In the genomic region with DNA sequence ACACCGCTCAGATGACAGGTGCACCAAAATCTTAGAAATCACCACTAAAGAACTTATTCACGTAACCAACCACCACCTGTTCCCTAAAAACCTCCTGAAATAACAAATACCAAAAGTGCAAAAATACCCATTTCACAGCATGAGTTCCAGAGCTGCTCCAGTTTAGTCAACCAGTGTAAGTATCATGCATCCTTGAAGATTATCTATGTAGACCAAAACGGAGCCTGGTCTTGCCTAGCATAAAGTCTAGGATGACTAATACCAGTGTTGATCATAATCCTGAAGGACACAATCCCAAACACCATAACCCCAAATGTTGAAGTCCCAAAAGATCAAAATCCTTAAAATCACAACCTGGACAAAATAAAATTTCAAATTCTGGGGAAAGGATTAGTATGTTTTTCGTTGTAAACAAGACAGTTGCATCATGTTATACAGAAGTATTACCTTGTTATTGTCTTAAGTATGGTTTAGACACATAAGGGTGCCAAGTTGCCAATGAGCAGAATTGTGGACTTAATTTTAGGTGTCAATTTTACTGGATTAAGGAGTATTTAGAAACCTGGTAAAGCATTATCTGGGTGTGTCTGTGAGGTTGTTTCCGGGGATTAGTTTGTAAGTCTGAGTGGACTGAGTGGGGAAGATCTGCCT, we compare ENCODE assay signal across 22 cellular contexts.
"Had no signal": no experiment of that assay in that cellular context is flagged by ENCODE, and none has a peak within 500 bp of the region (broad histone marks: within the 10 kb centered on the region; RNA-seq: fewer than 3 reads in every experiment).

No MANE protein-coding gene starts in this region.

- H3K4me1 ChIP-seq: esophagus squamous epithelium, left lung, testis had no signal

- H3K9me3 Mint-ChIP-seq: activated naive CD4-positive, alpha-beta T cell treated with anti-CD3 and anti-CD28 coated beads, Interleukin-2, amount 50 U/mL, for 24 hours; dendritic cell treated with granulocyte-macrophage colony-stimulating factor and Interleukin-4, amounts not matched to agents 40 ng/mL and 50 ng/mL, for 4 days; type B pancreatic cell had no signal

- H3K27ac ChIP-seq: cardiac muscle cell, esophagus squamous epithelium, heart right ventricle, left lung, ovary, psoas muscle, skin epidermis, testis, WERI-Rb-1 had no signal

- H3K27ac Mint-ChIP-seq: activated CD8-positive, alpha-beta T cell treated with anti-CD3 and anti-CD28 coated beads, Interleukin-2, amount 10 ng/mL, durations not matched to agents 7 days and 5 days; activated naive CD4-positive, alpha-beta T cell treated with anti-CD3 and anti-CD28 coated beads, Interleukin-2, amount 50 U/mL, for 24 hours; dendritic cell treated with granulocyte-macrophage colony-stimulating factor and Interleukin-4, amounts not matched to agents 40 ng/mL and 50 ng/mL, for 4 days; type B pancreatic cell had no signal

- H3K36me3 ChIP-seq: ovary had no signal

- DNase-seq: activated CD4-positive, alpha-beta T cell treated with anti-CD3 and anti-CD28 coated beads for 4 hours; activated CD8-positive, alpha-beta memory T cell treated with anti-CD3 and anti-CD28 coated beads, Interleukin-2, amount 50 U/mL, for 4 hours; activated CD8-positive, alpha-beta T cell treated with anti-CD3 and anti-CD28 coated beads, Interleukin-2, amount 10 ng/mL, durations not matched to agents 7 days and 5 days; activated gamma-delta T cell; amniotic stem cell; effector CD8-positive, alpha-beta T cell; esophagus squamous epithelium; heart right ventricle; left lung; mammary epithelial cell; ovary; psoas muscle; right cardiac atrium; stimulated activated CD4-positive, alpha-beta T cell treated with anti-CD3 and anti-CD28 coated beads, Interleukin-2, amount 100 ng/mL, for 48 hours; T-helper 2 cell; testis; WERI-Rb-1 had no signal

- H3K27me3 ChIP-seq: cardiac muscle cell, esophagus squamous epithelium, heart right ventricle, left lung, ovary, testis had no signal

- ATAC-seq: activated CD8-positive, alpha-beta T cell treated with anti-CD3 and anti-CD28 coated beads, Interleukin-2, amount 10 ng/mL, durations not matched to agents 7 days and 5 days; heart right ventricle; left lung; psoas muscle; right cardiac atrium had no signal

- H3K9me3 ChIP-seq: esophagus squamous epithelium, heart right ventricle, left lung, ovary, psoas muscle, testis had no signal

- H3K27me3 Mint-ChIP-seq: activated naive CD4-positive, alpha-beta T cell treated with anti-CD3 and anti-CD28 coated beads, Interleukin-2, amount 50 U/mL, for 24 hours; dendritic cell treated with granulocyte-macrophage colony-stimulating factor and Interleukin-4, amounts not matched to agents 40 ng/mL and 50 ng/mL, for 4 days; type B pancreatic cell had no signal

- H3K4me3 ChIP-seq: cardiac muscle cell, esophagus squamous epithelium, heart right ventricle, left lung, ovary, psoas muscle, skin epidermis, testis had no signal

- H3K4me3 Mint-ChIP-seq: activated CD8-positive, alpha-beta T cell treated with anti-CD3 and anti-CD28 coated beads, Interleukin-2, amount 10 ng/mL, durations not matched to agents 7 days and 5 days; activated naive CD4-positive, alpha-beta T cell treated with anti-CD3 and anti-CD28 coated beads, Interleukin-2, amount 50 U/mL, for 24 hours; dendritic cell treated with granulocyte-macrophage colony-stimulating factor and Interleukin-4, amounts not matched to agents 40 ng/mL and 50 ng/mL, for 4 days; type B pancreatic cell had no signal
